9 cellular contexts compared by ENCODE assay signal in genomic region chr4:138494931-138495330, GRCh38.
A peak's percentile ranks its signal among the peaks of the same experiment; 100 is the strongest.
DNase-seq lines count a peak whose midpoint lies in the region; ATAC-seq, FAIRE-seq and TF ChIP-seq lines count a peak whose summit lies in the region.
"Had no signal": no experiment of that assay in that cellular context is flagged by ENCODE, and none has a peak within 500 bp of the region (broad histone marks: within the 10 kb centered on the region; RNA-seq: fewer than 3 reads in every experiment).

No MANE protein-coding gene starts in this region.

- H3K9me1 ChIP-seq in endothelial cell of umbilical vein (replicated peaks; ENCODE audit: control insufficient read depth, extremely low read depth, insufficient read depth, low read length) = no peaks in the 10 kb centered on the region

- H3K4me1 ChIP-seq in endothelial cell of umbilical vein (ENCODE audit: control insufficient read depth, extremely low read depth, insufficient read depth, low read length) = no peaks in the 10 kb centered on the region
- H3K4me1 ChIP-seq in aorta (ENCODE audit: control insufficient read depth in 1 of 2, insufficient read depth in 2 of 2, low read length in 2 of 2) = no peaks in the 10 kb centered on the region

- H3K4me3 ChIP-seq in AG09309 (ENCODE audit: control insufficient read depth, low read depth, low read length) = no peak overlapping the region
- no peak overlapping the region for H3K4me3 ChIP-seq in endothelial cell of umbilical vein (replicated peaks in 1 of 3; ENCODE audit: insufficient read depth in 1 of 3, low read depth in 1 of 3, low read length in 3 of 3)
- no peak overlapping the region for H3K4me3 ChIP-seq in aorta (ENCODE audit: low read length in 2 of 2)

- no peaks in the 10 kb centered on the region for H3K79me2 ChIP-seq in endothelial cell of umbilical vein (ENCODE audit: control insufficient read depth, insufficient read depth, low read length)

- H3K27me3 ChIP-seq in endothelial cell of umbilical vein (ENCODE audit: control insufficient read depth in 2 of 2, insufficient read depth in 2 of 2, low read length in 2 of 2) = no peaks in the 10 kb centered on the region
- no peaks in the 10 kb centered on the region for H3K27me3 ChIP-seq in aorta (ENCODE audit: control insufficient read depth in 1 of 2, insufficient read depth in 2 of 2, low read length in 1 of 2)
- H3K27me3 ChIP-seq: neutrophil had no signal

- H3K4me2 ChIP-seq in endothelial cell of umbilical vein (ENCODE audit: insufficient read depth, low read length) = no peak overlapping the region

- H3K36me3 ChIP-seq in endothelial cell of umbilical vein (ENCODE audit: control insufficient read depth in 2 of 2, extremely low read depth in 1 of 2, insufficient read depth in 2 of 2, low read length in 2 of 2) (no peaks in the 10 kb centered on the region), aorta (ENCODE audit: control insufficient read depth in 1 of 2, insufficient read depth in 2 of 2, low read length in 1 of 2) (no peaks in the 10 kb centered on the region)
- H3K36me3 ChIP-seq: neutrophil had no signal

- H3K9me3 ChIP-seq in endothelial cell of umbilical vein (replicated peaks; ENCODE audit: control insufficient read depth, insufficient read depth, low read length) = no peaks in the 10 kb centered on the region
- peaks cover 2% of the 10 kb centered on the region for H3K9me3 ChIP-seq in aorta (ENCODE audit: control insufficient read depth, low read length)
- H3K9me3 ChIP-seq: neutrophil had no signal

- H3K27ac Mint-ChIP-seq in glutamatergic neuron (ENCODE audit: unreplicated experiment) = no peak overlapping the region
- H3K27ac Mint-ChIP-seq in activated CD8-positive, alpha-beta memory T cell treated with anti-CD3 and anti-CD28 coated beads, Interleukin-2, amount 10 ng/mL, durations not matched to agents 7 days and 5 days = no peak overlapping the region

- H4K20me1 ChIP-seq in endothelial cell of umbilical vein (replicated peaks; ENCODE audit: control insufficient read depth, extremely low read depth, insufficient read depth, low read length) = no peaks in the 10 kb centered on the region

- DNase-seq in AG09309 (ENCODE audit: low read depth) (no peak), NCI-H460 (ENCODE audit: extremely low read depth, low read depth) (peak; percentile 30), endothelial cell of umbilical vein (ENCODE audit: low read depth, low spot score) (peak; percentile 55), glutamatergic neuron (no peak), aorta (no peak)
- no peak for DNase-seq in activated CD8-positive, alpha-beta memory T cell treated with anti-CD3 and anti-CD28 coated beads, Interleukin-2, amount 10 ng/mL, durations not matched to agents 7 days and 5 days

- FAIRE-seq in endothelial cell of umbilical vein (lab: Jason Lieb, UNC) = peak; percentile 73

- no TSS peak for BruUV-seq in endothelial cell of umbilical vein (replicated peaks; lab: Mats Ljungman, UMichigan)

- no peaks in the 10 kb centered on the region for H3K4me1 Mint-ChIP-seq in glutamatergic neuron (ENCODE audit: low read depth, unreplicated experiment)
- H3K4me1 Mint-ChIP-seq in activated CD8-positive, alpha-beta memory T cell treated with anti-CD3 and anti-CD28 coated beads, Interleukin-2, amount 10 ng/mL, durations not matched to agents 7 days and 5 days = no peaks in the 10 kb centered on the region

- dilution Hi-C loops in endothelial cell of umbilical vein (cut with MboI; ENCODE audit: extremely low pct_ligation_motif_present, low sequenced_read_pairs) = no loop called here

- TF ChIP-seq CTCF in AG09309 (IDR thresholded peaks at IDR 0.05; ENCODE audit: control insufficient read depth, insufficient read depth, low read depth, low read length, missing control alignments) (peak; percentile 9), endothelial cell of umbilical vein (IDR thresholded peaks at IDR 0.05; ENCODE audit: extremely low read depth in 1 of 2, insufficient read depth in 1 of 2, low read depth in 1 of 2, low read length in 2 of 2) (peak; percentile 38 to 39), glutamatergic neuron (IDR thresholded peaks at IDR 0.05; ENCODE audit: partially characterized antibody, unreplicated experiment) (no peak)

- H3K27me3 Mint-ChIP-seq in glutamatergic neuron (ENCODE audit: unreplicated experiment) = no peaks in the 10 kb centered on the region
- H3K27me3 Mint-ChIP-seq in activated CD8-positive, alpha-beta memory T cell treated with anti-CD3 and anti-CD28 coated beads, Interleukin-2, amount 10 ng/mL, durations not matched to agents 7 days and 5 days = no peaks in the 10 kb centered on the region

- H3K4me3 Mint-ChIP-seq in glutamatergic neuron (ENCODE audit: unreplicated experiment) = no peak overlapping the region
- no peak overlapping the region for H3K4me3 Mint-ChIP-seq in activated CD8-positive, alpha-beta memory T cell treated with anti-CD3 and anti-CD28 coated beads, Interleukin-2, amount 10 ng/mL, durations not matched to agents 7 days and 5 days

- WGBS in aorta, 2 donors = 56% methylated on average over 4 of the region's 4 CpGs

- H3K9ac ChIP-seq in endothelial cell of umbilical vein (replicated peaks; ENCODE audit: extremely low read depth, insufficient read depth, low read length) = no peak overlapping the region

- peaks cover 7% of the 10 kb centered on the region for H3K36me3 Mint-ChIP-seq in glutamatergic neuron (ENCODE audit: unreplicated experiment)
- no peaks in the 10 kb centered on the region for H3K36me3 Mint-ChIP-seq in activated CD8-positive, alpha-beta memory T cell treated with anti-CD3 and anti-CD28 coated beads, Interleukin-2, amount 10 ng/mL, durations not matched to agents 7 days and 5 days

- intact Hi-C loops in endothelial cell of umbilical vein (cut with micrococcal nuclease) = loop anchor here (1.0 kb wide), 2 partner anchors 253 to 459 kb away; partner anchors contain the start of gene SLC7A11
- intact Hi-C loops in aorta (cut with DNase I) = no loop called here

- H2AFZ ChIP-seq in endothelial cell of umbilical vein (ENCODE audit: low read depth, low read length) = no peak overlapping the region

- H3K27ac ChIP-seq in endothelial cell of umbilical vein (ENCODE audit: insufficient read depth, low read depth, low read length) = no peak overlapping the region
- H3K27ac ChIP-seq in aorta (ENCODE audit: low read depth in 1 of 2, low read length in 2 of 2) = no peak overlapping the region
- H3K27ac ChIP-seq: neutrophil had no signal

- CTCF ChIA-PET in endothelial cell of umbilical vein (lab: Charles Lee) = interaction anchor here (0.6 to 2.1 kb wide), 19 partner anchors 13 to 459 kb away, joined by 3 to 10 read pairs (median 5); partner anchors contain the start of gene SLC7A11
- CTCF ChIA-PET in activated CD8-positive, alpha-beta memory T cell treated with anti-CD3 and anti-CD28 coated beads, Interleukin-2, amount 10 ng/mL, durations not matched to agents 7 days and 5 days (lab: Charles Lee) = no interaction called here

- TF ChIP-seq POLR2A in endothelial cell of umbilical vein (IDR thresholded peaks at IDR 0.05; ENCODE audit: low read depth, low read length) = no peak

- POLR2A ChIA-PET in endothelial cell of umbilical vein (lab: Charles Lee) = no interaction called here

- no peaks in the 10 kb centered on the region for H3K9me3 Mint-ChIP-seq in glutamatergic neuron (ENCODE audit: unreplicated experiment)
- no peaks in the 10 kb centered on the region for H3K9me3 Mint-ChIP-seq in activated CD8-positive, alpha-beta memory T cell treated with anti-CD3 and anti-CD28 coated beads, Interleukin-2, amount 10 ng/mL, durations not matched to agents 7 days and 5 days (ENCODE audit: low read depth)

- peak; percentile 69 for ATAC-seq in GM18502 (IDR thresholded peaks at IDR 0.05; ENCODE audit: poor library complexity, unreplicated experiment)
- ATAC-seq in HG03135 (IDR thresholded peaks at IDR 0.05; ENCODE audit: unreplicated experiment) = no peak
- no peak for ATAC-seq in aorta (ENCODE audit: low FRiP score)
- ATAC-seq in activated CD8-positive, alpha-beta memory T cell treated with anti-CD3 and anti-CD28 coated beads, Interleukin-2, amount 10 ng/mL, durations not matched to agents 7 days and 5 days = no peak

TF ChIP-seq in endothelial cell of umbilical vein, 7 proteins besides CTCF, POLR2A, EP300 and RAD21:
- TF ChIP-seq JUN (IDR thresholded peaks at IDR 0.05; ENCODE audit: borderline replicate concordance, insufficient read depth, insufficient read length, low read depth) (no peak), GATA2 (IDR thresholded peaks at IDR 0.05; ENCODE audit: insufficient read depth, insufficient read length, low read depth, low read length) (no peak), EZH2 (IDR thresholded peaks at IDR 0.05; ENCODE audit: borderline replicate concordance, low read depth, low read length, severe bottlenecking) (no peak), FOS (IDR thresholded peaks at IDR 0.05; ENCODE audit: borderline replicate concordance, insufficient read depth, low read length) (no peak), POLR2AphosphoS5 (IDR thresholded peaks at IDR 0.05; ENCODE audit: insufficient read depth, low read depth, low read length) (no peak), MYC (IDR thresholded peaks at IDR 0.05; ENCODE audit: low read depth, low read length) (no peak)
- TF ChIP-seq, protein P1, sequence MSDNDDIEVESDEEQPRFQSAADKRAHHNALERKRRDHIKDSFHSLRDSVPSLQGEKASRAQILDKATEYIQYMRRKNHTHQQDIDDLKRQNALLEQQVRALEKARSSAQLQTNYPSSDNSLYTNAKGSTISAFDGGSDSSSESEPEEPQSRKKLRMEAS (IDR thresholded peaks at IDR 0.05; ENCODE audit: insufficient read depth, insufficient read length) = no peak

Comparison
In these comparisons a context has a peak if more than half of its experiments do, and no peak if none do; other contexts are left out.
1. DNase-seq: peak in NCI-H460 (single experiment) and endothelial cell of umbilical vein (single experiment); none in AG09309 (single experiment), glutamatergic neuron (single experiment), aorta (0 of 2) and activated CD8-positive, alpha-beta memory T cell treated with anti-CD3 and anti-CD28 coated beads, Interleukin-2, amount 10 ng/mL, durations not matched to agents 7 days and 5 days (single experiment).